ENCODE assay signal across 25 cellular contexts in the genomic region with DNA sequence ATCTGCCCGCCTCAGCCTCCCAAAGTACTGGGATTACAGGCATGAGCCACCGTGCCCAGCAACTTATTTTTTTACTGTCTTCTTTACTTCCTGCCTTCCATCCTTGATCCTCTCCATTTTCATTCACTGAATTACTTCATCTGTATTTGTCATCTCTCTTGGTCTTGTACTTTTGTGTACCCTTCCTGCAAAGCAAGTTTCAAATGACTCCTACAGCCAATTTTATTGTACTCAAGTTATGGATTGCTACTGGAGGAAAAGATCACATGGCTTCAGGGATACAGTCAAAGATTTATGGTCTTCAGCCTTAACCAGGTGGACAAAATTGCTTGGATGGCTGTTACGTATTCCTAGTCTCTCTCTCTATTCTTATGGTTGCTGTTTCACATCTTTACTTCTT. TPM values are rescaled to one million over a fixed set of nuclear protein-coding genes. Genes with fewer than 3 reads are reported as not detected.
DNase-seq lines count a peak whose midpoint lies in the region; ATAC-seq and TF ChIP-seq lines count a peak whose summit lies in the region.
"Had no signal": no experiment of that assay in that cellular context is flagged by ENCODE, and none has a peak within 500 bp of the region (broad histone marks: within the 10 kb centered on the region; RNA-seq: fewer than 3 reads in every experiment).

No MANE protein-coding gene starts in this region.

- no peak overlapping the region for H3K14ac ChIP-seq in mesenchymal stem cell (ENCODE audit: low read length in 2 of 2)

- intact Hi-C loops in activated CD4-positive, alpha-beta T cell treated with anti-CD3 and anti-CD28 coated beads for 36 hours (cut with DNase I, micrococcal nuclease) = no loop called here
- intact Hi-C loops in CD8-positive, alpha-beta T cell (cut with DNase I, micrococcal nuclease) = no loop called here
- intact Hi-C loops in activated T-helper 1 cell treated with anti-CD3 and anti-CD28 coated beads, Interleukin-12 subunit alpha, Interleukin-12 subunit beta, Interleukin-2, Interleukin-4 antibody, amounts not matched to agents 30 ng/mL and 10 ng/mL and 1 ng/mL, durations not matched to agents 14 hours and 24 hours and 36 hours (cut with micrococcal nuclease) = no loop called here
- intact Hi-C loops in esophagus squamous epithelium (cut with DNase I) (no loop called here), dorsolateral prefrontal cortex (cut with DNase I) (no loop called here)

- peaks cover 5% of the 10 kb centered on the region for H3K9me3 ChIP-seq in CD8-positive, alpha-beta T cell (ENCODE audit: low read length)
- H3K9me3 ChIP-seq in mesenchymal stem cell (ENCODE audit: control insufficient read depth, low read length) = peaks cover 5% of the 10 kb centered on the region
- H3K9me3 ChIP-seq in esophagus squamous epithelium = no peaks in the 10 kb centered on the region

- H3K23ac ChIP-seq in mesenchymal stem cell (ENCODE audit: low read length in 2 of 2) = no peak overlapping the region

- no peak overlapping the region for H2BK15ac ChIP-seq in mesenchymal stem cell (ENCODE audit: low read depth, poor library complexity, severe bottlenecking)

- TF ChIP-seq CTCF in CD8-positive, alpha-beta T cell (IDR thresholded peaks at IDR 0.05) = no peak
- TF ChIP-seq CTCF in esophagus squamous epithelium (IDR thresholded peaks at IDR 0.05) = no peak
- no peak for TF ChIP-seq CTCF in dorsolateral prefrontal cortex (IDR thresholded peaks at IDR 0.05 in 54 of 56, conservative IDR thresholded peaks at IDR 0.05 in 2 of 56; ENCODE audit: low read depth in 1 of 56, partially characterized antibody in 56 of 56)

- peaks cover 40% of the 10 kb centered on the region for H3K36me3 Mint-ChIP-seq in activated CD4-positive, alpha-beta T cell treated with anti-CD3 and anti-CD28 coated beads for 36 hours (ENCODE audit: low read depth)
- H3K36me3 Mint-ChIP-seq in CD8-positive, alpha-beta T cell = peaks cover 33% of the 10 kb centered on the region
- peaks cover 10% of the 10 kb centered on the region for H3K36me3 Mint-ChIP-seq in activated T-helper 1 cell treated with anti-CD3 and anti-CD28 coated beads, Interleukin-12 subunit alpha, Interleukin-12 subunit beta, Interleukin-2, Interleukin-4 antibody, amounts not matched to agents 30 ng/mL and 10 ng/mL and 1 ng/mL, durations not matched to agents 14 hours and 24 hours and 36 hours (ENCODE audit: low read depth)

- no peaks in the 10 kb centered on the region for H3K27me3 Mint-ChIP-seq in activated CD4-positive, alpha-beta T cell treated with anti-CD3 and anti-CD28 coated beads for 36 hours
- no peaks in the 10 kb centered on the region for H3K27me3 Mint-ChIP-seq in CD8-positive, alpha-beta T cell (ENCODE audit: low read depth)
- no peaks in the 10 kb centered on the region for H3K27me3 Mint-ChIP-seq in activated T-helper 1 cell treated with anti-CD3 and anti-CD28 coated beads, Interleukin-12 subunit alpha, Interleukin-12 subunit beta, Interleukin-2, Interleukin-4 antibody, amounts not matched to agents 30 ng/mL and 10 ng/mL and 1 ng/mL, durations not matched to agents 14 hours and 24 hours and 36 hours (ENCODE audit: insufficient read depth)
- H3K27me3 Mint-ChIP-seq: T-cell had no signal

- H3K36me3 ChIP-seq in CD8-positive, alpha-beta T cell (ENCODE audit: insufficient read depth, low read length) = no peaks in the 10 kb centered on the region
- H3K36me3 ChIP-seq in mesenchymal stem cell (ENCODE audit: control insufficient read depth in 1 of 2, insufficient read depth in 2 of 2, low read depth in 1 of 2, low read length in 2 of 2) = peaks cover 3 to 4% of the 10 kb centered on the region in 2 experiments
- H3K36me3 ChIP-seq in esophagus squamous epithelium = peaks cover 0 to 4% (median 0%) of the 10 kb centered on the region in 3 donors
- H3K36me3 ChIP-seq: heart right ventricle, neural progenitor cell, upper lobe of right lung had no signal

- no peak overlapping the region for H4K8ac ChIP-seq in mesenchymal stem cell (ENCODE audit: low read length)

- peaks cover 17% of the 10 kb centered on the region for H3K9me3 Mint-ChIP-seq in activated CD4-positive, alpha-beta T cell treated with anti-CD3 and anti-CD28 coated beads for 36 hours (ENCODE audit: low read depth)
- H3K9me3 Mint-ChIP-seq in CD8-positive, alpha-beta T cell = peaks cover 23% of the 10 kb centered on the region
- H3K9me3 Mint-ChIP-seq in activated T-helper 1 cell treated with anti-CD3 and anti-CD28 coated beads, Interleukin-12 subunit alpha, Interleukin-12 subunit beta, Interleukin-2, Interleukin-4 antibody, amounts not matched to agents 30 ng/mL and 10 ng/mL and 1 ng/mL, durations not matched to agents 14 hours and 24 hours and 36 hours = peaks cover 13% of the 10 kb centered on the region

- no peak overlapping the region for H3K18ac ChIP-seq in mesenchymal stem cell (ENCODE audit: low read depth in 1 of 2, low read length in 2 of 2)

- no peak for TF ChIP-seq POLR2A in esophagus squamous epithelium (IDR thresholded peaks at IDR 0.05)

- 83% methylated on average over 2 of the region's 3 CpGs for WGBS in mesenchymal stem cell
- 66 to 80% methylated on average over 3 of the region's 3 CpGs for WGBS in esophagus squamous epithelium, 2 donors

- no peak for DNase-seq in activated CD4-positive, alpha-beta T cell treated with anti-CD3 and anti-CD28 coated beads for 36 hours
- DNase-seq in activated CD4-positive, alpha-beta T cell treated with anti-CD3 and anti-CD28 coated beads, Interleukin-2, amount 50 U/mL, for 48 hours = no peak
- no peak for DNase-seq in CD8-positive, alpha-beta T cell
- DNase-seq in activated T-helper 1 cell treated with anti-CD3 and anti-CD28 coated beads, Interleukin-12 subunit alpha, Interleukin-12 subunit beta, Interleukin-2, Interleukin-4 antibody, amounts not matched to agents 30 ng/mL and 10 ng/mL and 1 ng/mL, durations not matched to agents 14 hours and 24 hours and 36 hours (ENCODE audit: low spot score) = no peak
- DNase-seq in mesenchymal stem cell (no peak), esophagus squamous epithelium (lab: John Stamatoyannopoulos, UW) (no peak), dorsolateral prefrontal cortex (no peak), inferior parietal cortex (ENCODE audit: extremely low spot score) (no peak)
- DNase-seq: activated CD4-positive, alpha-beta T cell treated with anti-CD3 and anti-CD28 coated beads for 4 hours; activated gamma-delta T cell treated with Interleukin-2 at 50 U/mL for 16 hours; BE2C; Calu3; caudate nucleus; dermis blood vessel endothelial cell; heart right ventricle; NCI-H1092; NCI-H2029; NCI-H446; OCI-M1; SHP77 treated with DMSO at 0.1 percent for 48 hours; stimulated activated CD4-positive, alpha-beta T cell treated with anti-CD3 and anti-CD28 coated beads, Interleukin-4, amount 100 ng/mL, for 24 hours; T-cell; upper lobe of right lung had no signal

- no peak overlapping the region for H3K4me2 ChIP-seq in mesenchymal stem cell (ENCODE audit: low read length, poor library complexity, severe bottlenecking)
- H3K4me2 ChIP-seq: A549, neural progenitor cell had no signal

- no peak overlapping the region for H3K27ac ChIP-seq in CD8-positive, alpha-beta T cell (ENCODE audit: low read depth, low read length)
- H3K27ac ChIP-seq in mesenchymal stem cell (ENCODE audit: low read length, poor library complexity, severe bottlenecking) (no peak overlapping the region), esophagus squamous epithelium (peak overlapping the region in 2 of 4 donors; percentile 21 to 51), dorsolateral prefrontal cortex (peak overlapping the region in 3 of 59 donors; percentile 18 to 48 (median 19))
- H3K27ac ChIP-seq: A549, neural progenitor cell, upper lobe of right lung had no signal

- no peak overlapping the region for H3K4me3 Mint-ChIP-seq in activated CD4-positive, alpha-beta T cell treated with anti-CD3 and anti-CD28 coated beads for 36 hours
- peak overlapping the region; percentile 0 for H3K4me3 Mint-ChIP-seq in CD8-positive, alpha-beta T cell
- H3K4me3 Mint-ChIP-seq in activated T-helper 1 cell treated with anti-CD3 and anti-CD28 coated beads, Interleukin-12 subunit alpha, Interleukin-12 subunit beta, Interleukin-2, Interleukin-4 antibody, amounts not matched to agents 30 ng/mL and 10 ng/mL and 1 ng/mL, durations not matched to agents 14 hours and 24 hours and 36 hours = no peak overlapping the region
- H3K4me3 Mint-ChIP-seq: neural progenitor cell, T-cell had no signal

- no peak overlapping the region for H2BK5ac ChIP-seq in mesenchymal stem cell (ENCODE audit: low read depth, low read length, poor library complexity, severe bottlenecking)

- no peak overlapping the region for H2AK5ac ChIP-seq in mesenchymal stem cell (ENCODE audit: low read length, severe bottlenecking)

- no peaks in the 10 kb centered on the region for H3K79me1 ChIP-seq in mesenchymal stem cell (replicated peaks; ENCODE audit: low read length, poor library complexity, severe bottlenecking)

- peaks cover 33% of the 10 kb centered on the region for H3K4me1 ChIP-seq in CD8-positive, alpha-beta T cell (ENCODE audit: insufficient read depth, low read length)
- H3K4me1 ChIP-seq in mesenchymal stem cell (ENCODE audit: control insufficient read depth, insufficient read depth, low read depth, low read length) = no peaks in the 10 kb centered on the region
- H3K4me1 ChIP-seq in esophagus squamous epithelium = peaks cover 0 to 58% (median 10%) of the 10 kb centered on the region in 3 donors
- H3K4me1 ChIP-seq: neural progenitor cell had no signal

- peaks cover 44% of the 10 kb centered on the region for H3K4me1 Mint-ChIP-seq in activated CD4-positive, alpha-beta T cell treated with anti-CD3 and anti-CD28 coated beads for 36 hours
- H3K4me1 Mint-ChIP-seq in CD8-positive, alpha-beta T cell (ENCODE audit: low read depth) = peaks cover 47% of the 10 kb centered on the region
- H3K4me1 Mint-ChIP-seq in activated T-helper 1 cell treated with anti-CD3 and anti-CD28 coated beads, Interleukin-12 subunit alpha, Interleukin-12 subunit beta, Interleukin-2, Interleukin-4 antibody, amounts not matched to agents 30 ng/mL and 10 ng/mL and 1 ng/mL, durations not matched to agents 14 hours and 24 hours and 36 hours (ENCODE audit: low read depth) = peaks cover 32% of the 10 kb centered on the region
- H3K4me1 Mint-ChIP-seq: neural progenitor cell had no signal

- no peak overlapping the region for H3K4ac ChIP-seq in mesenchymal stem cell (ENCODE audit: low read depth in 1 of 2, low read length in 2 of 2)

- no peak overlapping the region for H3K4me3 ChIP-seq in CD8-positive, alpha-beta T cell (ENCODE audit: low read depth, low read length)
- H3K4me3 ChIP-seq in mesenchymal stem cell (ENCODE audit: insufficient read depth in 1 of 2, low read depth in 1 of 2, low read length in 2 of 2) (no peak overlapping the region), esophagus squamous epithelium (no peak overlapping the region), dorsolateral prefrontal cortex (no peak overlapping the region)
- H3K4me3 ChIP-seq: A549, heart right ventricle, neural progenitor cell, upper lobe of right lung had no signal

- H4K91ac ChIP-seq in mesenchymal stem cell (ENCODE audit: low read length) = no peak overlapping the region

- peak; percentile 59 for ATAC-seq in activated CD4-positive, alpha-beta T cell treated with anti-CD3 and anti-CD28 coated beads for 36 hours
- no peak for ATAC-seq in CD8-positive, alpha-beta T cell
- ATAC-seq: A549, T-cell, upper lobe of right lung had no signal

- POLR2A ChIA-PET in activated CD4-positive, alpha-beta T cell treated with anti-CD3 and anti-CD28 coated beads for 36 hours (lab: Charles Lee) = no interaction called here
- POLR2A ChIA-PET in CD8-positive, alpha-beta T cell (lab: Charles Lee) = no interaction called here

- no peak overlapping the region for H3K9ac ChIP-seq in mesenchymal stem cell (ENCODE audit: low read length)
- H3K9ac ChIP-seq: neural progenitor cell had no signal

- no peaks in the 10 kb centered on the region for H3K27me3 ChIP-seq in CD8-positive, alpha-beta T cell (ENCODE audit: insufficient read depth, low read length)
- H3K27me3 ChIP-seq in mesenchymal stem cell (ENCODE audit: control insufficient read depth in 1 of 2, insufficient read depth in 1 of 2, low read length in 2 of 2) = no peaks in the 10 kb centered on the region
- no peaks in the 10 kb centered on the region for H3K27me3 ChIP-seq in esophagus squamous epithelium
- no peaks in the 10 kb centered on the region for H3K27me3 ChIP-seq in dorsolateral prefrontal cortex
- H3K27me3 ChIP-seq: BE2C, heart right ventricle, neural progenitor cell, upper lobe of right lung had no signal

- no peak overlapping the region for H2BK12ac ChIP-seq in mesenchymal stem cell (ENCODE audit: low read length in 2 of 2)

- peak overlapping the region; percentile 8 for H3K27ac Mint-ChIP-seq in activated CD4-positive, alpha-beta T cell treated with anti-CD3 and anti-CD28 coated beads for 36 hours
- peak overlapping the region; percentile 53 for H3K27ac Mint-ChIP-seq in CD8-positive, alpha-beta T cell
- peak overlapping the region; percentile 27 for H3K27ac Mint-ChIP-seq in activated T-helper 1 cell treated with anti-CD3 and anti-CD28 coated beads, Interleukin-12 subunit alpha, Interleukin-12 subunit beta, Interleukin-2, Interleukin-4 antibody, amounts not matched to agents 30 ng/mL and 10 ng/mL and 1 ng/mL, durations not matched to agents 14 hours and 24 hours and 36 hours
- H3K27ac Mint-ChIP-seq: neural progenitor cell, T-cell had no signal

- CTCF ChIA-PET in activated CD4-positive, alpha-beta T cell treated with anti-CD3 and anti-CD28 coated beads for 36 hours (lab: Charles Lee) = no interaction called here
- CTCF ChIA-PET in CD8-positive, alpha-beta T cell (lab: Charles Lee) = no interaction called here

- H2AFZ ChIP-seq in mesenchymal stem cell (ENCODE audit: low read depth, low read length) = no peak overlapping the region
- H2AFZ ChIP-seq: neural progenitor cell had no signal

- peak overlapping the region; percentile 19 for H2BK120ac ChIP-seq in mesenchymal stem cell (ENCODE audit: low read depth, low read length)

RNA-seq across cellular contexts. Expression of gene SEPTIN7, which starts 22.6 kb away (rescaled TPM):
- total RNA-seq in activated CD4-positive, alpha-beta T cell treated with anti-CD3 and anti-CD28 coated beads for 36 hours = 100 to 1,000 TPM; 220 to 229 TPM
- total RNA-seq in CD8-positive, alpha-beta T cell = 100 to 1,000 TPM; 185 to 190 TPM
- total RNA-seq in activated T-helper 1 cell treated with anti-CD3 and anti-CD28 coated beads, Interleukin-12 subunit alpha, Interleukin-12 subunit beta, Interleukin-2, Interleukin-4 antibody, amounts not matched to agents 30 ng/mL and 10 ng/mL and 1 ng/mL, durations not matched to agents 14 hours and 24 hours and 36 hours = 219 and 223 TPM in 2 replicates
- 250 TPM for polyA plus RNA-seq in mesenchymal stem cell (2013, experiment 1 of 2)
- polyA plus RNA-seq in mesenchymal stem cell (2013, experiment 2 of 2) = 256 TPM
- total RNA-seq in esophagus squamous epithelium (100 to 1,000 TPM; 102 to 174 (median 147) TPM), dorsolateral prefrontal cortex (1,000 to 10,000 TPM in 1 of 120 experiments, 100 to 1,000 TPM in 119; 401 to 1,012 (median 568) TPM)
